ENCODE assay signal across 1 cellular context in genomic region chr2:236047886-236048540, GRCh38.
TF ChIP-seq lines count a peak whose summit lies in the region.

No MANE protein-coding gene starts in this region.

TF ChIP-seq in HepG2, 621 proteins besides CTCF, POLR2A, EP300 and RAD21 (continued from another document):
- no peak for TF ChIP-seq FOXA1 (IDR thresholded peaks at IDR 0.05)
- peak; percentile 60 for TF ChIP-seq FOXA1 (CRISPR knock-in tag; IDR thresholded peaks at IDR 0.05)
- TF ChIP-seq, protein P1, sequence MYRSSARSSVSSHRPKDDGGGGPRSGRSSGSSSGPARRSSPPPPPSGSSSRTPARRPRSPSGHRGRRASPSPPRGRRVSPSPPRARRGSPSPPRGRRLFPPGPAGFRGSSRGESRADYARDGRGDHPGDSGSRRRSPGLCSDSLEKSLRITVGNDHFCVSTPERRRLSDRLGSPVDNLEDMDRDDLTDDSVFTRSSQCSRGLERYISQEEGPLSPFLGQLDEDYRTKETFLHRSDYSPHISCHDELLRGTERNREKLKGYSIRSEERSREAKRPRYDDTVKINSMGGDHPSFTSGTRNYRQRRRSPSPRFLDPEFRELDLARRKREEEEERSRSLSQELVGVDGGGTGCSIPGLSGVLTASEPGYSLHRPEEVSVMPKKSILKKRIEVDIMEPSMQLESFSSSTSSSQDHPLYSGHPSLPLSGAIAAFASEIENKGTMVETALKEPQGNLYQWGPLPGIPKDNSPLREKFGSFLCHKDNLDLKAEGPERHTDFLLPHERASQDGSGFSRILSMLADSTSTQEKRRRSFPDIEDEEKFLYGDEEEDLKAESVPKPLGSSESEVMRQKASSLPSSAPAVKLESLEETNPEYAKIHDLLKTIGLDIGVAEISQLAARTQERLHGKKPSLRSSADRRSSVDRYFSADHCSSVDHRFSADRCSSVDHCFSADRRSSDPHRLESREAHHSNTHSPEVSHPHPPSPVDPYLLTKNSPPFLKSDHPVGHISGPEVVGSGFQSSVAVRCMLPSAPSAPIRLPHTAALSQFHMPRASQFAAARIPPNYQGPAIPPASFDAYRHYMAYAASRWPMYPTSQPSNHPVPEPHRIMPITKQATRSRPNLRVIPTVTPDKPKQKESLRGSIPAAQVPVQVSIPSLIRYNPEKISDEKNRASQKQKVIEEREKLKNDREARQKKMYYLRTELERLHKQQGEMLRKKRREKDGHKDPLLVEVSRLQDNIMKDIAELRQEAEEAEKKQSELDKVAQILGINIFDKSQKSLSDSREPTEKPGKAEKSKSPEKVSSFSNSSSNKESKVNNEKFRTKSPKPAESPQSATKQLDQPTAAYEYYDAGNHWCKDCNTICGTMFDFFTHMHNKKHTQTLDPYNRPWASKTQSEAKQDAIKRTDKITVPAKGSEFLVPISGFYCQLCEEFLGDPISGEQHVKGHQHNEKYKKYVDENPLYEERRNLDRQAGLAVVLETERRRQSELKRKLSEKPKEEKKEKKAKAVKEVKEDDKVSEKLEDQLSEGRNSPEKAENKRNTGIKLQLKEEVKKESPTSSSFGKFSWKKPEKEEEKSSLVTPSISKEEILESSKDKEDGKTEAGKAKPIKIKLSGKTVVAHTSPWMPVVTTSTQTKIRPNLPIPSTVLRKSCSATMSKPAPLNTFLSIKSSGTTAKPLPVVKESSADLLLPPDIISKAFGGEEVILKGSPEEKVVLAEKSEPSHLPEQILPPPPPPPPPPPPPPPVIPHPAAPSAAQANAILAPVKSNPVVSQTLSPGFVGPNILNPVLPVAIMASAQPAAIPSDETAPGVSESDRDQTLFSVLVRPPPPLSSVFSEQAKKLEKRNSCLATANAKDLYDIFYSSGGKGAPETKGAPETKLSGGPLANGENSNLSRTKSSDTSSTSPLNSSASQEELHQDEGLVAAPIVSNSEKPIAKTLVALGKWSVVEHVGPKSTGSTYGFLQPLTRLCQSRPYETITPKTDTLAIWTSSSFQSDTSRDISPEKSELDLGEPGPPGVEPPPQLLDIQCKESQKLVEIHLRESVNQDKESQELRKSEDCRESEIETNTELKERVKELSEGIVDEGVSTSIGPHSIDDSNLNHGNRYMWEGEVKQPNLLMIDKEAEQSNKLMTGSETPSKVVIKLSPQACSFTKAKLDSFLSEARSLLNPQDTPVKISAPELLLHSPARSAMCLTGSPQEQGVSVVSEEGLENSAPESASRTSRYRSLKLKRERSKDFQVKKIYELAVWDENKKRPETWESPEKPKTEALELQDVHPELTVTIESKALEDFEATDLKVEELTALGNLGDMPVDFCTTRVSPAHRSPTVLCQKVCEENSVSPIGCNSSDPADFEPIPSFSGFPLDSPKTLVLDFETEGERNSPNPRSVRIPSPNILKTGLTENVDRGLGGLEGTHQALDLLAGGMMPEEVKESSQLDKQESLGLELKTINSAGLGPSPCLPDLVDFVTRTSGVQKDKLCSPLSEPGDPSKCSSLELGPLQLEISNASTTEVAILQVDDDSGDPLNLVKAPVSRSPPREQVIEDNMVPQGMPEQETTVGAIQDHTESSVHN (CRISPR knock-in tag; IDR thresholded peaks at IDR 0.05): no peak
- TF ChIP-seq ZEB1 (IDR thresholded peaks at IDR 0.05; ENCODE audit: insufficient replicate concordance, low read depth): peak; percentile 50
